ENCODE assay signal across 1 cellular context in the genomic region with DNA sequence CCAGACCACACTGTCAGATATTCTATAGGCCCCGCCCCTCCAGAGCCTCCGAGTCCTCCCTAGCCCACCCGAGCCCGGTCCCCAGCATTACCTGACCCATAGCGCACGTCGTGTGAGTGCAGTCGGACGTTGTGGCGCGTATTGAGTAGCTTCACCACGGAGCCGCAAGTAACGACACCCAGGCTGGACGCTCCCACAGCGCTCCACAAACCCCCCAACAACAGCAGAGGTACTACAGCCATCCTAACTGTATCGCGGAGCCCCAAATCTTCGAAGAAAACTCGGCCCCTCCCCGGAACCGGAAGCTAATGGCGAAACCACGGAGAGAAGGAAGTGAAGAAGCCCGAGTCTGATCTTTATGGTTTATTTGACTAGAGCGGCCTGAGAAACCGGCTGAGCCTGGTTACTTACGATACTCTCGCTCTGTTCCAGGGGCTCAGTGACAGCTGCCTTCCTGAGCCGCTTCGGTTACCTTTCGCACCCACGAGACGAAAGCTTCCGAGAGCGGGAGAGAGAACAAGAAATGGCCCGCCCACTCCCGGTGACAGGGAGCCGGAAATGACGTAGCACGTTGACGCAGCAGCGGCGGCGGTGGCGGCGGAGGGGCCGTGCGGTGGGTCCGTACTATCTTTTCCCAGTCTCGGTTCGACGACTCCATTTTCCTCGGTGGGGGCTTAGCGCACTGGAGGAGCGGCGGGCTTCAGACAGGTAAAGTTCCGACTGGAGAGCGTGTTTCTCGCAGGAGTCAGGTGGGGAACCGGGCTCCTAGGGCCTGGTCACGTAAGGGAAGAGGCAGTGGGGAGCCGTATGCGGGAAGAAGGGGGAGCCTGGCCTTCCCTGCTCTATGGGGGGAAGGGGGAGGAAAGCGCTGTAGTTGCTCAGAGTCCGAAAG.
TF ChIP-seq lines count a peak whose summit lies in the region.

A gene with protein sequence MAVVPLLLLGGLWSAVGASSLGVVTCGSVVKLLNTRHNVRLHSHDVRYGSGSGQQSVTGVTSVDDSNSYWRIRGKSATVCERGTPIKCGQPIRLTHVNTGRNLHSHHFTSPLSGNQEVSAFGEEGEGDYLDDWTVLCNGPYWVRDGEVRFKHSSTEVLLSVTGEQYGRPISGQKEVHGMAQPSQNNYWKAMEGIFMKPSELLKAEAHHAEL (minus strand): TSS at position 272 of the 892 bp plus-strand sequence. CDS start 30 bp downstream, at position 242.
A gene (plus strand): TSS at position 571 of the 892 bp plus-strand sequence. CDS start 11,197 bp downstream, outside the sequence.

TF ChIP-seq in SK-N-SH, 30 proteins besides CTCF, POLR2A, EP300 and RAD21 (continued from another document):
- TF ChIP-seq TAF1 (IDR thresholded peaks at IDR 0.05; ENCODE audit: borderline replicate concordance, low read depth, low read length) (peak; percentile 61), NRF1 (IDR thresholded peaks at IDR 0.05; ENCODE audit: low read depth, low read length) (no peak), NFIC (IDR thresholded peaks at IDR 0.05; ENCODE audit: borderline replicate concordance) (no peak), JUND (IDR thresholded peaks at IDR 0.05) (no peak), SMC3 (IDR thresholded peaks at IDR 0.05; ENCODE audit: low read depth, low read length) (no peak), FOSL2 (IDR thresholded peaks at IDR 0.05; ENCODE audit: borderline replicate concordance, low read depth) (no peak), SIN3A (IDR thresholded peaks at IDR 0.05; ENCODE audit: borderline replicate concordance, low read depth, low read length) (peak; percentile 90), MXI1 (IDR thresholded peaks at IDR 0.05; ENCODE audit: low read depth, low read length) (peak; percentile 74), ELF1 (IDR thresholded peaks at IDR 0.05) (peak; percentile 70; the same call in 1 of the 2 replicates), TEAD4 (IDR thresholded peaks at IDR 0.05; ENCODE audit: borderline replicate concordance, insufficient read depth) (no peak), GATA2 (CRISPR knock-in tag; IDR thresholded peaks at IDR 0.05) (no peak), POLR2AphosphoS5 (IDR thresholded peaks at IDR 0.05; ENCODE audit: low read depth, low read length) (peak; percentile 85), RFX5 (IDR thresholded peaks at IDR 0.05; ENCODE audit: low read length) (no peak), EZH2phosphoT487 (IDR thresholded peaks at IDR 0.05; ENCODE audit: borderline replicate concordance, low read depth) (no peak), TCF12 (IDR thresholded peaks at IDR 0.05) (0 out of 2 replicates have a peak, but pooled peaks have one; percentile 5), RCOR1 (IDR thresholded peaks at IDR 0.05; ENCODE audit: low read length) (no peak), GABPA (IDR thresholded peaks at IDR 0.05; ENCODE audit: low read depth) (peak; percentile 87)
- TF ChIP-seq, protein P1, sequence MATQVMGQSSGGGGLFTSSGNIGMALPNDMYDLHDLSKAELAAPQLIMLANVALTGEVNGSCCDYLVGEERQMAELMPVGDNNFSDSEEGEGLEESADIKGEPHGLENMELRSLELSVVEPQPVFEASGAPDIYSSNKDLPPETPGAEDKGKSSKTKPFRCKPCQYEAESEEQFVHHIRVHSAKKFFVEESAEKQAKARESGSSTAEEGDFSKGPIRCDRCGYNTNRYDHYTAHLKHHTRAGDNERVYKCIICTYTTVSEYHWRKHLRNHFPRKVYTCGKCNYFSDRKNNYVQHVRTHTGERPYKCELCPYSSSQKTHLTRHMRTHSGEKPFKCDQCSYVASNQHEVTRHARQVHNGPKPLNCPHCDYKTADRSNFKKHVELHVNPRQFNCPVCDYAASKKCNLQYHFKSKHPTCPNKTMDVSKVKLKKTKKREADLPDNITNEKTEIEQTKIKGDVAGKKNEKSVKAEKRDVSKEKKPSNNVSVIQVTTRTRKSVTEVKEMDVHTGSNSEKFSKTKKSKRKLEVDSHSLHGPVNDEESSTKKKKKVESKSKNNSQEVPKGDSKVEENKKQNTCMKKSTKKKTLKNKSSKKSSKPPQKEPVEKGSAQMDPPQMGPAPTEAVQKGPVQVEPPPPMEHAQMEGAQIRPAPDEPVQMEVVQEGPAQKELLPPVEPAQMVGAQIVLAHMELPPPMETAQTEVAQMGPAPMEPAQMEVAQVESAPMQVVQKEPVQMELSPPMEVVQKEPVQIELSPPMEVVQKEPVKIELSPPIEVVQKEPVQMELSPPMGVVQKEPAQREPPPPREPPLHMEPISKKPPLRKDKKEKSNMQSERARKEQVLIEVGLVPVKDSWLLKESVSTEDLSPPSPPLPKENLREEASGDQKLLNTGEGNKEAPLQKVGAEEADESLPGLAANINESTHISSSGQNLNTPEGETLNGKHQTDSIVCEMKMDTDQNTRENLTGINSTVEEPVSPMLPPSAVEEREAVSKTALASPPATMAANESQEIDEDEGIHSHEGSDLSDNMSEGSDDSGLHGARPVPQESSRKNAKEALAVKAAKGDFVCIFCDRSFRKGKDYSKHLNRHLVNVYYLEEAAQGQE (IDR thresholded peaks at IDR 0.05; ENCODE audit: low read depth, low read length): no peak; the same call in 1 of the 2 replicates
- TF ChIP-seq, protein P2, sequence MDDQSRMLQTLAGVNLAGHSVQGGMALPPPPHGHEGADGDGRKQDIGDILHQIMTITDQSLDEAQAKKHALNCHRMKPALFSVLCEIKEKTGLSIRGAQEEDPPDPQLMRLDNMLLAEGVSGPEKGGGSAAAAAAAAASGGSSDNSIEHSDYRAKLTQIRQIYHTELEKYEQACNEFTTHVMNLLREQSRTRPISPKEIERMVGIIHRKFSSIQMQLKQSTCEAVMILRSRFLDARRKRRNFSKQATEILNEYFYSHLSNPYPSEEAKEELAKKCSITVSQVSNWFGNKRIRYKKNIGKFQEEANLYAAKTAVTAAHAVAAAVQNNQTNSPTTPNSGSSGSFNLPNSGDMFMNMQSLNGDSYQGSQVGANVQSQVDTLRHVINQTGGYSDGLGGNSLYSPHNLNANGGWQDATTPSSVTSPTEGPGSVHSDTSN (IDR thresholded peaks at IDR 0.05): peak; percentile 38; the same call in 1 of the 2 replicates
- TF ChIP-seq, protein P3, sequence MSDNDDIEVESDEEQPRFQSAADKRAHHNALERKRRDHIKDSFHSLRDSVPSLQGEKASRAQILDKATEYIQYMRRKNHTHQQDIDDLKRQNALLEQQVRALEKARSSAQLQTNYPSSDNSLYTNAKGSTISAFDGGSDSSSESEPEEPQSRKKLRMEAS (IDR thresholded peaks at IDR 0.05; ENCODE audit: low read depth): peak; percentile 50; the same call in 1 of the 2 replicates
- TF ChIP-seq, protein P4, sequence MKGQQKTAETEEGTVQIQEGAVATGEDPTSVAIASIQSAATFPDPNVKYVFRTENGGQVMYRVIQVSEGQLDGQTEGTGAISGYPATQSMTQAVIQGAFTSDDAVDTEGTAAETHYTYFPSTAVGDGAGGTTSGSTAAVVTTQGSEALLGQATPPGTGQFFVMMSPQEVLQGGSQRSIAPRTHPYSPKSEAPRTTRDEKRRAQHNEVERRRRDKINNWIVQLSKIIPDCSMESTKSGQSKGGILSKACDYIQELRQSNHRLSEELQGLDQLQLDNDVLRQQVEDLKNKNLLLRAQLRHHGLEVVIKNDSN (IDR thresholded peaks at IDR 0.05; ENCODE audit: borderline replicate concordance, low read depth): no peak
- TF ChIP-seq, protein P5, sequence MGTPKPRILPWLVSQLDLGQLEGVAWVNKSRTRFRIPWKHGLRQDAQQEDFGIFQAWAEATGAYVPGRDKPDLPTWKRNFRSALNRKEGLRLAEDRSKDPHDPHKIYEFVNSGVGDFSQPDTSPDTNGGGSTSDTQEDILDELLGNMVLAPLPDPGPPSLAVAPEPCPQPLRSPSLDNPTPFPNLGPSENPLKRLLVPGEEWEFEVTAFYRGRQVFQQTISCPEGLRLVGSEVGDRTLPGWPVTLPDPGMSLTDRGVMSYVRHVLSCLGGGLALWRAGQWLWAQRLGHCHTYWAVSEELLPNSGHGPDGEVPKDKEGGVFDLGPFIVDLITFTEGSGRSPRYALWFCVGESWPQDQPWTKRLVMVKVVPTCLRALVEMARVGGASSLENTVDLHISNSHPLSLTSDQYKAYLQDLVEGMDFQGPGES (IDR thresholded peaks at IDR 0.05; ENCODE audit: low read depth, low read length): no peak
